In the genomic region with DNA sequence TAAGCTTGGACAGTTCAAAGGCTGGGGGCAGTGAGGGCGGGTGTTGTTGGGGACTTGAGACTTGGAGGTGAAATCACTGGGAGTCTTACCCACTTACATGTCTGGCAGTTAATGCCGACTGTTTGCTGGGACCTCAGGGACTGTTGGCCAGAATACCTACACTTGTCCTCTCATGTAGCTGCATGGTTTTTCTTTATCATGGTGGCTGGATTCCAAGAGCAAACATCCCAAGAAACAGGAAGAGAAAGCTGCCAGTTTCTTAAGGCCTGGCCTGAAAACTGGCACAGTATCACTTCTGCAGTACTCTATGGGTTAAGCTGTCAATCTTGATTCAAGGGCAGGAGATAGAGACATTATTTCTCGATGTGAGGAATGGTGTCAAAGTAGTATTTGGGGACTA, we compare ENCODE assay signal across 22 cellular contexts. TPM values are rescaled to one million over a fixed set of nuclear protein-coding genes. Genes with fewer than 3 reads are reported as not detected.
"Had no signal": no experiment of that assay in that cellular context is flagged by ENCODE, and none has a peak within 500 bp of the region (broad histone marks: within the 10 kb centered on the region; RNA-seq: fewer than 3 reads in every experiment).

No MANE protein-coding gene starts in this region.

- H3K9me3 ChIP-seq: esophagus muscularis mucosa, spleen, transverse colon had no signal

- H3K36me3 ChIP-seq: esophagus muscularis mucosa, spleen, transverse colon had no signal

- H3K27me3 ChIP-seq: esophagus muscularis mucosa, spleen, transverse colon had no signal

- H3K4me3 Mint-ChIP-seq: activated CD4-positive, alpha-beta T cell treated with anti-CD3 and anti-CD28 coated beads, Interleukin-2, amount 10 ng/mL, durations not matched to agents 7 days and 5 days; activated naive CD4-positive, alpha-beta T cell treated with anti-CD3 and anti-CD28 coated beads, Interleukin-2, amount 10 ng/mL, durations not matched to agents 7 days and 5 days; naive thymus-derived CD8-positive, alpha-beta T cell; stimulated activated memory B cell treated with anti-CD40 and anti-IgM and Interleukin-4, amounts not matched to agents 10 μg/mL and 1 μg/mL and 100 μg/mL, for 72 hours had no signal

- H3K27ac Mint-ChIP-seq: activated CD4-positive, alpha-beta T cell treated with anti-CD3 and anti-CD28 coated beads, Interleukin-2, amount 10 ng/mL, durations not matched to agents 7 days and 5 days; activated naive CD4-positive, alpha-beta T cell treated with anti-CD3 and anti-CD28 coated beads, Interleukin-2, amount 10 ng/mL, durations not matched to agents 7 days and 5 days; activated T-helper 2 cell treated with anti-CD3 and anti-CD28 coated beads, Interferon-gamma antibody, Interleukin-2, Interleukin-4, amounts not matched to agents 10 μg/mL and 5 μg/mL and 100 μg/mL, durations not matched to agents 14 hours and 24 hours and 36 hours; naive thymus-derived CD8-positive, alpha-beta T cell; stimulated activated memory B cell treated with anti-CD40 and anti-IgM and Interleukin-4, amounts not matched to agents 10 μg/mL and 1 μg/mL and 100 μg/mL, for 72 hours had no signal

- H3K27ac ChIP-seq: esophagus muscularis mucosa, spleen, transverse colon had no signal

- ATAC-seq: naive thymus-derived CD8-positive, alpha-beta T cell; sciatic nerve; stimulated activated memory B cell treated with anti-CD40 and anti-IgM and Interleukin-4, amounts not matched to agents 10 μg/mL and 1 μg/mL and 100 μg/mL, for 72 hours had no signal

- H3K36me3 Mint-ChIP-seq: naive thymus-derived CD8-positive, alpha-beta T cell; stimulated activated memory B cell treated with anti-CD40 and anti-IgM and Interleukin-4, amounts not matched to agents 10 μg/mL and 1 μg/mL and 100 μg/mL, for 72 hours had no signal

- H3K27me3 Mint-ChIP-seq: stimulated activated memory B cell treated with anti-CD40 and anti-IgM and Interleukin-4, amounts not matched to agents 10 μg/mL and 1 μg/mL and 100 μg/mL, for 72 hours had no signal

- H3K4me3 ChIP-seq: esophagus muscularis mucosa, spleen, transverse colon had no signal

- DNase-seq: activated CD4-positive, alpha-beta T cell treated with anti-CD3 and anti-CD28 coated beads, Interleukin-2, amount 10 ng/mL, durations not matched to agents 7 days and 5 days; activated CD4-positive, CD25-positive, alpha-beta regulatory T cell; activated naive CD4-positive, alpha-beta T cell treated with anti-CD3 and anti-CD28 coated beads, Interleukin-2, amount 10 ng/mL, durations not matched to agents 7 days and 5 days; cerebellar nuclear complex; foreskin fibroblast; glutamatergic neuron; naive thymus-derived CD8-positive, alpha-beta T cell; spleen; stimulated activated CD4-positive, alpha-beta T cell treated with anti-CD3 and anti-CD28 coated beads, Interleukin-1b, Interleukin-23, amount 100 ng/mL, for 48 hours; transverse colon had no signal

- H3K4me1 ChIP-seq: esophagus muscularis mucosa had no signal

- FAIRE-seq: TTC549 had no signal

- H3K9me3 Mint-ChIP-seq: naive thymus-derived CD8-positive, alpha-beta T cell had no signal

RNA-seq across cellular contexts. Expression of gene ARMH2, which starts 60.0 kb away (rescaled TPM):
- total RNA-seq: activated CD8-positive, alpha-beta memory T cell treated with anti-CD3 and anti-CD28 coated beads for 36 hours; activated T-helper 2 cell treated with anti-CD3 and anti-CD28 coated beads, Interferon-gamma antibody, Interleukin-2, Interleukin-4, amounts not matched to agents 10 μg/mL and 5 μg/mL and 100 μg/mL, durations not matched to agents 14 hours and 24 hours and 36 hours; dermis microvascular lymphatic vessel endothelial cell; esophagus muscularis mucosa; lung microvascular endothelial cell; mononuclear cell; pulmonary artery endothelial cell; sciatic nerve; subcutaneous adipose tissue; transverse colon had no signal
- polyA plus RNA-seq: adipose tissue had no signal
